In genomic region chr4:99144070-99144469, GRCh38 we compare ENCODE assay signal across 1 cellular context.
TF ChIP-seq lines count a peak whose summit lies in the region.

Gene ADH4 (minus strand): TSS chr4:99144297. CDS start chr4:99144222, 75 bp downstream.

TF ChIP-seq in IMR-90, 13 proteins besides CTCF, POLR2A, EP300 and RAD21:
- TF ChIP-seq RCOR1 (IDR thresholded peaks at IDR 0.05; ENCODE audit: insufficient replicate concordance, low read length) (no peak), NFE2L2 (IDR thresholded peaks at IDR 0.05; ENCODE audit: low read depth, low read length) (no peak), CEBPB (IDR thresholded peaks at IDR 0.05; ENCODE audit: low read depth, low read length) (no peak), RFX5 (IDR thresholded peaks at IDR 0.05; ENCODE audit: low read depth, low read length) (no peak), FOS (IDR thresholded peaks at IDR 0.05; ENCODE audit: low read depth, low read length) (no peak), SMC3 (IDR thresholded peaks at IDR 0.05; ENCODE audit: low read depth, low read length) (no peak)
TF ChIP-seq in IMR-90: peak in this region for 0.
